In the genomic region with DNA sequence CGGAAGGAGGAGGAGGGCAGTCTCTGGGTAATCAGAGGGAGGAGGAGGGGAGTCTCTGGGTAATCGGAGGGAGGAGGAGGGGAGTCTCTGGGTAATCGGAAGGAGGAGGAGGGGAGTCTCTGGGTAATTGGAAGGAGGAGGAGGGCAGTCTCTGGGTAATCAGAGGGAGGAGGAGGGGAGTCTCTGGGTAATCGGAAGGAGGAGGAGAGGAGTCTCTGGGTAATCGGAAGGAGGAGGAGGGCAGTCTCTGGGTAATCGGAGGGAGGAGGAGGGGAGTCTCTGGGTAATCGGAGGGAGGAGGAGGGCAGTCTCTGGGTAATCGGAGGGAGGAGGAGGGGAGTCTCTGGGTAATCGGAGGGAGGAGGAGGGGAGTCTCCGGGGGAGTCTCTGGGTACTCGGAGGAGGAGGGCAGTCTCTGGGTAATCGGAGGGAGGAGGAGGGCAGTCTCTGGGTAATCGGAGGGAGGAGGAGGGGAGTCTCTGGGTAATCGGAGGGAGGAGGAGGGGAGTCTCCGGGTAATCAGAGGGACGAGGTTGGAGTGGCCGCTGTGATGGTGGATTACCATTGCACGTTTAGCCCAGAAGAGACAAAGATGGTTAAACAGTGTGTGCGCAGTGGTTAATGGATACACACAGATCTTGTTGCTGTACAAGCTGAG, we compare ENCODE assay signal across 8 cellular contexts. TPM values are rescaled to one million over a fixed set of nuclear protein-coding genes. Genes with fewer than 3 reads are reported as not detected.
A peak's percentile ranks its signal among the peaks of the same experiment; 100 is the strongest.
DNase-seq lines count a peak whose midpoint lies in the region; TF ChIP-seq lines count a peak whose summit lies in the region.
"Not testable (repeated sequence)": the region's sequence is repeated elsewhere in the genome, so short reads cannot be mapped to it uniquely, and the experiment has no call there.

No MANE protein-coding gene starts in this region.

- H3K4me1 ChIP-seq in BLaER1, result peaks cover 14% of the 10 kb centered on the region
- H3K4me1 ChIP-seq in SJSA1 (replicated peaks); mucosa of rectum (ENCODE audit: control insufficient read depth in 2 of 2, insufficient read depth in 2 of 2, low read length in 2 of 2): not testable (repeated sequence)
- H3K4me1 ChIP-seq in right atrium auricular region, result peaks cover 0 to 20% of the 10 kb centered on the region in 2 donors
- H3K4me1 ChIP-seq in sigmoid colon, result peaks cover 0 to 18% (median 15%) of the 10 kb centered on the region in 4 donors

- H3K4me3 Mint-ChIP-seq in MCF 10A (ENCODE audit: unreplicated experiment), result not testable (repeated sequence)
- H3K4me3 Mint-ChIP-seq in type B pancreatic cell, result peak overlapping the region; percentile 53

- H3K4me2 ChIP-seq in BLaER1, result not testable (repeated sequence)

- H3K27ac ChIP-seq in BLaER1, result not testable (repeated sequence)
- H3K27ac ChIP-seq in SJSA1 (peak overlapping the region; percentile 62), right atrium auricular region (peak overlapping the region; percentile 75 to 80), mucosa of rectum (ENCODE audit: low read depth in 2 of 2, low read length in 2 of 2) (peak overlapping the region; percentile 61 to 77), sigmoid colon (peak overlapping the region; percentile 71 to 86 (median 82))

- H3K4me1 Mint-ChIP-seq in MCF 10A (ENCODE audit: insufficient read depth, unreplicated experiment), result not testable (repeated sequence)
- H3K4me1 Mint-ChIP-seq in type B pancreatic cell (ENCODE audit: unreplicated experiment), result peaks cover 22% of the 10 kb centered on the region

- H3K9me3 Mint-ChIP-seq in MCF 10A (ENCODE audit: unreplicated experiment); type B pancreatic cell: not testable (repeated sequence)

- H3K27ac Mint-ChIP-seq in MCF 10A (ENCODE audit: low read depth, unreplicated experiment), result peak overlapping the region; percentile 46
- H3K27ac Mint-ChIP-seq in type B pancreatic cell, result peak overlapping the region; percentile 77

- peaks cover 85% of the 10 kb centered on the region for H4K20me1 ChIP-seq in BLaER1

- not testable (repeated sequence) for H3K27me3 ChIP-seq in BLaER1; SJSA1 (replicated peaks); right atrium auricular region; mucosa of rectum (ENCODE audit: control insufficient read depth in 2 of 2, insufficient read depth in 2 of 2, low read length in 2 of 2); sigmoid colon

- TF ChIP-seq EP300 in sigmoid colon (IDR thresholded peaks at IDR 0.05), result not testable (repeated sequence)

- intact Hi-C loops in MCF 10A (cut with micrococcal nuclease), result not testable (repeated sequence)
- intact Hi-C loops in sigmoid colon (cut with DNase I), result loop anchor here (2.0 kb wide), 1 partner anchor 18 kb away; the partner anchor contains the start of gene PTDSS2

- H3K36me3 ChIP-seq in BLaER1 (peaks cover 75% of the 10 kb centered on the region), sigmoid colon (peaks cover 0 to 11% (median 4%) of the 10 kb centered on the region in 4 donors)
- not testable (repeated sequence) for H3K36me3 ChIP-seq in SJSA1; right atrium auricular region; mucosa of rectum (ENCODE audit: control insufficient read depth in 2 of 2, insufficient read depth in 2 of 2, low read length in 2 of 2)

- not testable (repeated sequence) for TF ChIP-seq CTCF in MCF 10A (IDR thresholded peaks at IDR 0.05; ENCODE audit: unreplicated experiment); epithelial cell of proximal tubule (conservative IDR thresholded peaks at IDR 0.05; ENCODE audit: low read depth, low read length); right atrium auricular region (IDR thresholded peaks at IDR 0.05); sigmoid colon (IDR thresholded peaks at IDR 0.05); type B pancreatic cell (conservative IDR thresholded peaks at IDR 0.05)

- H3K27me3 Mint-ChIP-seq in MCF 10A (ENCODE audit: insufficient read depth, unreplicated experiment); type B pancreatic cell: not testable (repeated sequence)

- POLR2A ChIA-PET in MCF 10A (lab: Yijun Ruan, JAX), result not testable (repeated sequence)

- not testable (repeated sequence) for BruUV-seq in MCF 10A (replicated peaks; lab: Mats Ljungman, UMichigan)

- CTCF ChIA-PET in MCF 10A (lab: Yijun Ruan, JAX), result interaction anchor here (1.0 kb wide), 1 partner anchor 20 kb away, joined by 3 read pairs; no protein-coding TSS in a partner anchor

- DNase-seq in SJSA1 (ENCODE audit: low read depth in 1 of 2, low spot score in 2 of 2); MCF 10A (ENCODE audit: unreplicated experiment); epithelial cell of proximal tubule (ENCODE audit: low read depth); right atrium auricular region (ENCODE audit: low spot score); sigmoid colon; type B pancreatic cell (ENCODE audit: extremely low spot score, unreplicated experiment): not testable (repeated sequence)

- not testable (repeated sequence) for H3K36me3 Mint-ChIP-seq in MCF 10A (ENCODE audit: insufficient read depth, unreplicated experiment); type B pancreatic cell

- H3K9ac ChIP-seq in BLaER1 (0 out of 2 replicates have a peak overlapping the region, but pooled peaks have one; percentile 38), mucosa of rectum (ENCODE audit: low read depth in 1 of 2, low read length in 2 of 2) (peak overlapping the region; percentile 20 to 38)

- H3K4me3 ChIP-seq in BLaER1, SJSA1: not testable (repeated sequence)
- H3K4me3 ChIP-seq in epithelial cell of proximal tubule (ENCODE audit: low read depth, low read length) (peak overlapping the region; percentile 51), right atrium auricular region (peak overlapping the region; percentile 24 to 27), mucosa of rectum (ENCODE audit: low read length in 2 of 2) (peak overlapping the region; percentile 30 to 56), sigmoid colon (peak overlapping the region; percentile 10 to 37 (median 34))

- not testable (repeated sequence) for TF ChIP-seq POLR2A in sigmoid colon (IDR thresholded peaks at IDR 0.05)

- not testable (repeated sequence) for H3K9me3 ChIP-seq in BLaER1; SJSA1 (replicated peaks); right atrium auricular region; mucosa of rectum (ENCODE audit: control insufficient read depth in 2 of 2, low read length in 2 of 2); sigmoid colon

- WGBS in sigmoid colon, 2 donors, result 44 to 56% methylated on average over 19 of the region's 19 CpGs

RNA-seq across cellular contexts. Expression of gene PTDSS2, which starts 19.1 kb away (rescaled TPM):
- 11.5 and 18.3 TPM in 2 replicates for total RNA-seq in SJSA1 (2014; rRNA removed; shearing (Covaris generic))
- 28.2 and 29.4 TPM in 2 replicates for total RNA-seq in MCF 10A (2022)
- 53.4 and 66.1 TPM in 2 replicates for total RNA-seq in epithelial cell of proximal tubule
- 10 to 100 TPM; 26.8 to 32.5 TPM for total RNA-seq in right atrium auricular region
- 10 to 100 TPM; 30.1 to 76.2 (median 44.6) TPM for total RNA-seq in sigmoid colon
- polyA plus RNA-seq in sigmoid colon, result 10 to 100 TPM in 1 of 3 donors, 1 to 10 TPM in 2; 4.8 to 29.0 (median 6.5) TPM
- 33.6 and 46.9 TPM in 2 replicates for total RNA-seq in type B pancreatic cell (ENCODE audit: low replicate concordance)

RNA-seq across cellular contexts. Expression of gene ANO9, which starts 27.3 kb away (rescaled TPM):
- not detected in 2 replicates for total RNA-seq in SJSA1 (2014; rRNA removed; shearing (Covaris generic))
- total RNA-seq in MCF 10A (2022), result 7.2 and 9.4 TPM in 2 replicates
- total RNA-seq in epithelial cell of proximal tubule, result 7.7 and 20.1 TPM in 2 replicates
- under 1 TPM; 0.11 to 0.75 TPM for total RNA-seq in right atrium auricular region
- total RNA-seq in sigmoid colon, result 1 to 10 TPM in 1 of 4 donors, under 1 TPM in 3; 0.14 to 2.5 (median 0.26) TPM
- polyA plus RNA-seq in sigmoid colon, result 100 to 1,000 TPM in 1 of 3 donors, 1 to 10 TPM in 2; 4.2 to 123 (median 6.5) TPM
- total RNA-seq in type B pancreatic cell (ENCODE audit: low replicate concordance), result 25.3 and 66.6 TPM in 2 replicates

RNA-seq across cellular contexts. Expression of gene RNH1, which starts 37.9 kb away (rescaled TPM):
- total RNA-seq in SJSA1 (2014; rRNA removed; shearing (Covaris generic)), result 121 and 137 TPM in 2 replicates
- total RNA-seq in MCF 10A (2022), result 288 TPM in 2 replicates
- 163 and 204 TPM in 2 replicates for total RNA-seq in epithelial cell of proximal tubule
- total RNA-seq in right atrium auricular region, result 100 to 1,000 TPM; 185 to 248 TPM
- 100 to 1,000 TPM; 150 to 210 (median 160) TPM for total RNA-seq in sigmoid colon
- polyA plus RNA-seq in sigmoid colon, result 100 to 1,000 TPM; 101 to 126 (median 108) TPM
- total RNA-seq in type B pancreatic cell (ENCODE audit: low replicate concordance), result 84.5 and 128 TPM in 2 replicates

RNA-seq across cellular contexts. Expression of gene SIGIRR, which starts 54.4 kb away (rescaled TPM):
- 3.3 and 8.6 TPM in 2 replicates for total RNA-seq in SJSA1 (2014; rRNA removed; shearing (Covaris generic))
- total RNA-seq in MCF 10A (2022) (6.2 and 7.7 TPM in 2 replicates), epithelial cell of proximal tubule (52.9 and 83.9 TPM in 2 replicates), right atrium auricular region (10 to 100 TPM; 26.6 to 33.3 TPM), sigmoid colon (10 to 100 TPM; 51.0 to 70.9 (median 53.1) TPM), type B pancreatic cell (ENCODE audit: low replicate concordance) (36.2 and 44.0 TPM in 2 replicates)
- polyA plus RNA-seq in sigmoid colon, result 100 to 1,000 TPM in 1 of 3 donors, 10 to 100 TPM in 2; 46.8 to 122 (median 50.2) TPM
